In the genomic region with DNA sequence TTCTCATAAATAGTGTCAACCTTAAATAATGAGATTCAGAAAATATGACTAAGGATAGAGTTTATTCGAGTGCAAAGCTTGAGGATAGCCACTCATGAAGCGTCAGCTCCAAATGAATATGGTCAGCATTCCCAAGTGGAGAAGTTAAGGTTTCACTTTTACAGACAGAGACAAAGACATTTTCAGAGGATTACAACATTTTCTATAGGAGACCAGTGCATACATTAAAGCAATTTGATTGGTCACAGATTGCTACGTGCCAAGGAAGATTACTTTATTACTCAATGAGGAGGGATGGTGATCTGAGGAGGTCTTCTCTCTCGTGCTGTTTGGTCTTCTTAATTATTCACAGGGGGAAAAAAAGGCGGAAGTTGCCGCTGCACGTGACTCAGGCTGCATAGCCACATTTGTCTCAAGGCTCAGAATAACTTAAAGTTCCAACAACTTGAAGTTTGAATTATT, we compare ENCODE assay signal across 10 cellular contexts.
DNase-seq lines count a peak whose midpoint lies in the region; ATAC-seq, FAIRE-seq and TF ChIP-seq lines count a peak whose summit lies in the region.
"Had no signal": no experiment of that assay in that cellular context is flagged by ENCODE, and none has a peak within 500 bp of the region (broad histone marks: within the 10 kb centered on the region; RNA-seq: fewer than 3 reads in every experiment).

No MANE protein-coding gene starts in this region.

- no peak overlapping the region for H4K91ac ChIP-seq in mesenchymal stem cell (ENCODE audit: low read length)

- no peak overlapping the region for H3K4ac ChIP-seq in mesenchymal stem cell (ENCODE audit: low read depth in 1 of 2, low read length in 2 of 2)

- no peaks in the 10 kb centered on the region for H3K9me1 ChIP-seq in K562 (ENCODE audit: control insufficient read depth, insufficient read depth, low read length)

- H3K4me3 ChIP-seq in left ventricle myocardium inferior (peak overlapping the region; percentile 37), K562 (no peak overlapping the region), mesenchymal stem cell (ENCODE audit: insufficient read depth in 1 of 2, low read depth in 1 of 2, low read length in 2 of 2) (peak overlapping the region in 1 of 2 experiments; percentile 76)

- no peaks in the 10 kb centered on the region for H4K20me1 ChIP-seq in K562 (replicated peaks; ENCODE audit: control insufficient read depth, insufficient read depth, low read length)

- no peak for FAIRE-seq in K562 (lab: Jason Lieb, UNC)

- in situ Hi-C loops in K562 (cut with MboI): no loop called here

- H3K14ac ChIP-seq in mesenchymal stem cell (ENCODE audit: low read length in 2 of 2): no peak overlapping the region

- H3K27me3 ChIP-seq in left ventricle myocardium inferior (ENCODE audit: low read depth): no peaks in the 10 kb centered on the region
- H3K27me3 ChIP-seq in K562 (ENCODE audit: control insufficient read depth in 2 of 2, insufficient read depth in 2 of 2, low read length in 2 of 2): no peaks in the 10 kb centered on the region; a peak in 1 of 5 replicates
- no peaks in the 10 kb centered on the region for H3K27me3 ChIP-seq in mesenchymal stem cell (ENCODE audit: control insufficient read depth in 1 of 2, insufficient read depth in 1 of 2, low read length in 2 of 2)

- H2BK5ac ChIP-seq in mesenchymal stem cell (ENCODE audit: low read depth, low read length, poor library complexity, severe bottlenecking): no peak overlapping the region

- no peaks in the 10 kb centered on the region for H3K79me1 ChIP-seq in mesenchymal stem cell (replicated peaks; ENCODE audit: low read length, poor library complexity, severe bottlenecking)

- no peak overlapping the region for H2BK120ac ChIP-seq in mesenchymal stem cell (ENCODE audit: low read depth, low read length)

- H3K9me3 ChIP-seq in left ventricle myocardium inferior (replicated peaks): no peaks in the 10 kb centered on the region
- H3K9me3 ChIP-seq in K562 (replicated peaks; ENCODE audit: control insufficient read depth, insufficient read depth, low read depth, low read length): no peaks in the 10 kb centered on the region
- H3K9me3 ChIP-seq in mesenchymal stem cell (ENCODE audit: control insufficient read depth, low read length): no peaks in the 10 kb centered on the region

- POLR2A ChIA-PET in K562 (lab: Yijun Ruan, JAX): no interaction called here

- peak overlapping the region; percentile 30; the same call in 1 of the 2 replicates for H3K4me2 ChIP-seq in K562 (ENCODE audit: insufficient read depth, low read length)
- peak overlapping the region; percentile 21 for H3K4me2 ChIP-seq in mesenchymal stem cell (ENCODE audit: low read length, poor library complexity, severe bottlenecking)

- BruUV-seq in K562 (replicated peaks; lab: Mats Ljungman, UMichigan): no TSS peak

- no peak for TF ChIP-seq POLR2A in K562 (conservative IDR thresholded peaks at IDR 0.05)

- no peak overlapping the region for H2BK15ac ChIP-seq in mesenchymal stem cell (ENCODE audit: low read depth, poor library complexity, severe bottlenecking)

- no peak overlapping the region for H2BK12ac ChIP-seq in mesenchymal stem cell (ENCODE audit: low read length in 2 of 2)

- H2AFZ ChIP-seq in K562 (ENCODE audit: low read depth, low read length) (peak overlapping the region; percentile 1; the same call in 1 of the 2 replicates), mesenchymal stem cell (ENCODE audit: low read depth, low read length) (no peak overlapping the region)

- no peak overlapping the region for H4K8ac ChIP-seq in mesenchymal stem cell (ENCODE audit: low read length)

- ATAC-seq in Right ventricle myocardium inferior (no peak), K562 (no peak), HG03378 (IDR thresholded peaks at IDR 0.05; ENCODE audit: unreplicated experiment) (no peak), GM18909 (IDR thresholded peaks at IDR 0.05; ENCODE audit: poor library complexity, unreplicated experiment) (no peak), HG02840 (IDR thresholded peaks at IDR 0.05; ENCODE audit: low FRiP score, unreplicated experiment) (no peak)
- ATAC-seq: activated CD8-positive, alpha-beta T cell treated with anti-CD3 and anti-CD28 coated beads for 36 hours had no signal

- no peak for TF ChIP-seq EP300 in K562 (IDR thresholded peaks at IDR 0.05; ENCODE audit: low read length)

- H3K4me1 ChIP-seq in left ventricle myocardium inferior (peaks cover 8% of the 10 kb centered on the region), K562 (replicated peaks in 1 of 2; ENCODE audit: control insufficient read depth in 2 of 2, insufficient read depth in 2 of 2, low read length in 2 of 2) (no peaks in the 10 kb centered on the region), mesenchymal stem cell (ENCODE audit: control insufficient read depth, insufficient read depth, low read depth, low read length) (peaks cover 3% of the 10 kb centered on the region)

- TF ChIP-seq CTCF in left ventricle myocardium inferior (IDR thresholded peaks at IDR 0.05; ENCODE audit: borderline replicate concordance) (no peak), K562 (IDR thresholded peaks at IDR 0.05 in 2 of 3, conservative IDR thresholded peaks at IDR 0.05 in 1 of 3; ENCODE audit: insufficient read depth in 2 of 3, low read depth in 1 of 3, low read length in 3 of 3) (no peak)

- intact Hi-C loops in left ventricle myocardium inferior (cut with micrococcal nuclease): no loop called here
- intact Hi-C loops in Right ventricle myocardium inferior (cut with DNase I): no loop called here
- intact Hi-C loops in K562 (cut with micrococcal nuclease): no loop called here

- H2AK5ac ChIP-seq in mesenchymal stem cell (ENCODE audit: low read length, severe bottlenecking): no peak overlapping the region

- CTCF ChIA-PET in K562 (lab: Yijun Ruan, JAX; ENCODE audit: low intra/inter-chr PET ratio): no interaction called here

- no peak for TF ChIP-seq RAD21 in K562 (CRISPR knock-in tag; conservative IDR thresholded peaks at IDR 0.05 in 1 of 2, IDR thresholded peaks at IDR 0.05 in 1 of 2)

- H3K23ac ChIP-seq in mesenchymal stem cell (ENCODE audit: low read length in 2 of 2): no peak overlapping the region

- DNase-seq in left ventricle myocardium inferior (no peak), Right ventricle myocardium inferior (ENCODE audit: missing footprints) (no peak), K562 (ENCODE audit: extremely low read depth in 1 of 4, low spot score in 3 of 4) (no peak), mesenchymal stem cell (peak; percentile 93)
- no peak for DNase-seq in NK-92 treated with Interleukin-12 subunit alpha and Interleukin-12 subunit beta, amount 100 ng/mL, for 24 hours (lab: John Stamatoyannopoulos, UW)
- DNase-seq: activated CD8-positive, alpha-beta T cell treated with anti-CD3 and anti-CD28 coated beads for 36 hours; NCI-H2081 had no signal

- peak overlapping the region in 1 of 2 experiments; percentile 89 for H3K18ac ChIP-seq in mesenchymal stem cell (ENCODE audit: low read depth in 1 of 2, low read length in 2 of 2)

- 0% methylated on average over 7 of the region's 7 CpGs for WGBS in K562 (ENCODE audit: insufficient coverage, low coverage, missing lambda C conversion rate)
- WGBS in mesenchymal stem cell: 2% methylated on average over 4 of the region's 7 CpGs

- H3K9ac ChIP-seq in K562 (ENCODE audit: insufficient read depth in 1 of 2, low read depth in 2 of 2, low read length in 2 of 2) (no peak overlapping the region), mesenchymal stem cell (ENCODE audit: low read length) (peak overlapping the region; percentile 82)

- H3K27ac ChIP-seq in left ventricle myocardium inferior (replicated peaks) (no peak overlapping the region), K562 (ENCODE audit: extremely low read depth, low read depth, low read length) (no peak overlapping the region), mesenchymal stem cell (ENCODE audit: low read length, poor library complexity, severe bottlenecking) (peak overlapping the region; percentile 95)

- H3K36me3 ChIP-seq in left ventricle myocardium inferior: no peaks in the 10 kb centered on the region
- no peaks in the 10 kb centered on the region for H3K36me3 ChIP-seq in K562 (ENCODE audit: control insufficient read depth, insufficient read depth, low read length)
- H3K36me3 ChIP-seq in mesenchymal stem cell (ENCODE audit: control insufficient read depth in 1 of 2, insufficient read depth in 2 of 2, low read depth in 1 of 2, low read length in 2 of 2): no peaks in the 10 kb centered on the region

- no peaks in the 10 kb centered on the region for H3K79me2 ChIP-seq in K562 (ENCODE audit: control insufficient read depth, insufficient read depth, low read length)

TF ChIP-seq in K562, 482 proteins besides CTCF, POLR2A, EP300 and RAD21 (continues in another document):
- TF ChIP-seq IFI16 (CRISPR knock-in tag; IDR thresholded peaks at IDR 0.05): no peak
- TF ChIP-seq KAT2B (IDR thresholded peaks at IDR 0.05; ENCODE audit: low read depth, low read length): no peak
- TF ChIP-seq ZNF445 (CRISPR knock-in tag; IDR thresholded peaks at IDR 0.05; ENCODE audit: low read depth): no peak
- TF ChIP-seq, protein P1, sequence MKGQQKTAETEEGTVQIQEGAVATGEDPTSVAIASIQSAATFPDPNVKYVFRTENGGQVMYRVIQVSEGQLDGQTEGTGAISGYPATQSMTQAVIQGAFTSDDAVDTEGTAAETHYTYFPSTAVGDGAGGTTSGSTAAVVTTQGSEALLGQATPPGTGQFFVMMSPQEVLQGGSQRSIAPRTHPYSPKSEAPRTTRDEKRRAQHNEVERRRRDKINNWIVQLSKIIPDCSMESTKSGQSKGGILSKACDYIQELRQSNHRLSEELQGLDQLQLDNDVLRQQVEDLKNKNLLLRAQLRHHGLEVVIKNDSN (CRISPR knock-in tag; IDR thresholded peaks at IDR 0.05): peak; percentile 38
- peak; percentile 29; the same call in 1 of the 2 replicates for TF ChIP-seq GABPA (tag; conservative IDR thresholded peaks at IDR 0.05; ENCODE audit: low read depth)
- TF ChIP-seq BHLHE40 (IDR thresholded peaks at IDR 0.05; ENCODE audit: low read length): peak; percentile 37; the same call in 1 of the 2 replicates
- TF ChIP-seq, protein P2, sequence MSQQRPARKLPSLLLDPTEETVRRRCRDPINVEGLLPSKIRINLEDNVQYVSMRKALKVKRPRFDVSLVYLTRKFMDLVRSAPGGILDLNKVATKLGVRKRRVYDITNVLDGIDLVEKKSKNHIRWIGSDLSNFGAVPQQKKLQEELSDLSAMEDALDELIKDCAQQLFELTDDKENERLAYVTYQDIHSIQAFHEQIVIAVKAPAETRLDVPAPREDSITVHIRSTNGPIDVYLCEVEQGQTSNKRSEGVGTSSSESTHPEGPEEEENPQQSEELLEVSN (IDR thresholded peaks at IDR 0.05; ENCODE audit: borderline replicate concordance in 1 of 2, extremely low read depth in 1 of 2, insufficient read depth in 1 of 2, insufficient read length in 1 of 2, low read depth in 1 of 2, low read length in 1 of 2, poor library complexity in 1 of 2, severe bottlenecking in 1 of 2): peak in 1 of 2 experiments; percentile 48
- no peak for TF ChIP-seq SP1 (CRISPR knock-in tag; IDR thresholded peaks at IDR 0.05)
- no peak for TF ChIP-seq MAFF (IDR thresholded peaks at IDR 0.05; ENCODE audit: low read length)
- TF ChIP-seq L3MBTL2 (IDR thresholded peaks at IDR 0.05): peak; percentile 54; the same call in 1 of the 2 replicates
